ENCODE assay signal across 15 cellular contexts in genomic region chr14:58944226-58944769, GRCh38.
DNase-seq lines count a peak whose midpoint lies in the region; ATAC-seq, FAIRE-seq and TF ChIP-seq lines count a peak whose summit lies in the region.
"Had no signal": no experiment of that assay in that cellular context is flagged by ENCODE, and none has a peak within 500 bp of the region (broad histone marks: within the 10 kb centered on the region; RNA-seq: fewer than 3 reads in every experiment).

No MANE protein-coding gene starts in this region.

- TF ChIP-seq CTCF in A549 (IDR thresholded peaks at IDR 0.05) (no peak), mucosa of descending colon (IDR thresholded peaks at IDR 0.05) (no peak), PC-3 (conservative IDR thresholded peaks at IDR 0.05; ENCODE audit: low read depth, low read length) (no peak), nephron progenitor cell (IDR thresholded peaks at IDR 0.05) (no peak)

- no peak for TF ChIP-seq EP300 in A549 (IDR thresholded peaks at IDR 0.05)

- ATAC-seq in A549 = no peak; a peak in 1 of 6 replicates
- ATAC-seq in mucosa of descending colon = peak; percentile 95
- no peak for ATAC-seq in PC-3
- ATAC-seq in GM18868 (IDR thresholded peaks at IDR 0.05; ENCODE audit: unreplicated experiment) = no peak
- ATAC-seq in HG03135 (IDR thresholded peaks at IDR 0.05; ENCODE audit: unreplicated experiment) = no peak
- ATAC-seq: heart right ventricle had no signal

- H4K20me1 ChIP-seq in PC-3 (ENCODE audit: low read length) = no peaks in the 10 kb centered on the region

- no peak overlapping the region for H2AFZ ChIP-seq in PC-3 (ENCODE audit: low read length)

- no peaks in the 10 kb centered on the region for H3F3A ChIP-seq in PC-3 (ENCODE audit: low read length, unreplicated experiment)

- no peak overlapping the region for H3K9ac ChIP-seq in PC-3 (ENCODE audit: low read length)

- peaks cover 82% of the 10 kb centered on the region for H3K27me3 ChIP-seq in PC-3 (ENCODE audit: low read length)

- no peaks in the 10 kb centered on the region for H3K79me2 ChIP-seq in PC-3 (ENCODE audit: low read length)

- WGBS in A549 (ENCODE audit: missing lambda C conversion rate) = 19% methylated on average over 6 of the region's 6 CpGs

- H3K27me3 Mint-ChIP-seq in nephron progenitor cell (ENCODE audit: low read depth, poor library complexity) = peaks cover 3% of the 10 kb centered on the region

- H3K27ac ChIP-seq in A549 (no peak overlapping the region), PC-3 (ENCODE audit: low read length) (no peak overlapping the region)
- H3K27ac ChIP-seq: heart right ventricle, left ventricle myocardium inferior had no signal

- H3K9me3 ChIP-seq in A549 = no peaks in the 10 kb centered on the region
- H3K9me3 ChIP-seq in mucosa of descending colon = no peaks in the 10 kb centered on the region
- no peaks in the 10 kb centered on the region for H3K9me3 ChIP-seq in PC-3 (ENCODE audit: low read length)
- H3K9me3 ChIP-seq: heart right ventricle, left ventricle myocardium inferior had no signal

- TF ChIP-seq RAD21 in A549 (conservative IDR thresholded peaks at IDR 0.05 in 1 of 2, IDR thresholded peaks at IDR 0.05 in 1 of 2) = no peak

- H3K36me3 ChIP-seq in mucosa of descending colon (ENCODE audit: low read depth) (no peaks in the 10 kb centered on the region), PC-3 (ENCODE audit: low read depth, low read length) (no peaks in the 10 kb centered on the region)
- H3K36me3 ChIP-seq: heart right ventricle, left ventricle myocardium inferior had no signal

- no peak for TF ChIP-seq POLR2A in A549 (IDR thresholded peaks at IDR 0.05; ENCODE audit: low read length)

- H3K4me2 ChIP-seq in A549 (0 out of 3 replicates have a peak overlapping the region, but pooled peaks have one; percentile 14), PC-3 (ENCODE audit: low read length) (no peak overlapping the region)

- no peaks in the 10 kb centered on the region for H3K36me3 Mint-ChIP-seq in nephron progenitor cell (ENCODE audit: low read depth)

- H3K9me2 ChIP-seq in PC-3 (replicated peaks; ENCODE audit: low read length) = no peaks in the 10 kb centered on the region

- DNase-seq in A549 (ENCODE audit: low read depth in 1 of 2, low spot score in 1 of 2) (peak in 1 of 2 experiments; percentile 3), NCI-H1105 treated with DMSO at 0.1 percent for 48 hours (lab: John Stamatoyannopoulos, UW) (peak; percentile 62), NCI-H774 (lab: John Stamatoyannopoulos, UW) (peak; percentile 47), mucosa of descending colon (peak in 2 of 3 donors; percentile 53 to 72), PC-3 (no peak), nephron progenitor cell (no peak)
- DNase-seq: activated CD4-positive, alpha-beta memory T cell treated with anti-CD3 and anti-CD28 coated beads, Interleukin-2, amount 10 ng/mL, durations not matched to agents 7 days and 5 days; HCEC 1CT; heart right ventricle; left ventricle myocardium inferior; NCI-H1048; T-helper 9 cell had no signal

- H3K27ac Mint-ChIP-seq in nephron progenitor cell = no peak overlapping the region
- H3K27ac Mint-ChIP-seq: activated CD4-positive, alpha-beta memory T cell treated with anti-CD3 and anti-CD28 coated beads, Interleukin-2, amount 10 ng/mL, durations not matched to agents 7 days and 5 days had no signal

- no peaks in the 10 kb centered on the region for H3K4me1 ChIP-seq in A549
- peaks cover 11% of the 10 kb centered on the region for H3K4me1 ChIP-seq in mucosa of descending colon (ENCODE audit: low read depth)
- H3K4me1 ChIP-seq in PC-3 (ENCODE audit: insufficient read depth, low read length) = no peaks in the 10 kb centered on the region
- H3K4me1 ChIP-seq: heart right ventricle, left ventricle myocardium inferior had no signal

- H3K4me1 Mint-ChIP-seq in nephron progenitor cell = peaks cover 71% of the 10 kb centered on the region
- H3K4me1 Mint-ChIP-seq: activated CD4-positive, alpha-beta memory T cell treated with anti-CD3 and anti-CD28 coated beads, Interleukin-2, amount 10 ng/mL, durations not matched to agents 7 days and 5 days had no signal

- BruUV-seq in PC-3 (replicated peaks; lab: Mats Ljungman, UMichigan) = no TSS peak

- H3K9me3 Mint-ChIP-seq in nephron progenitor cell = peaks cover 4% of the 10 kb centered on the region
- H3K9me3 Mint-ChIP-seq: activated CD4-positive, alpha-beta memory T cell treated with anti-CD3 and anti-CD28 coated beads, Interleukin-2, amount 10 ng/mL, durations not matched to agents 7 days and 5 days had no signal

- intact Hi-C loops in mucosa of descending colon (cut with DNase I, micrococcal nuclease) = no loop called here
- intact Hi-C loops in PC-3 (cut with micrococcal nuclease) = no loop called here

- H3K4me3 ChIP-seq in A549 = no peak overlapping the region
- H3K4me3 ChIP-seq in mucosa of descending colon = no peak overlapping the region
- H3K4me3 ChIP-seq in PC-3 (ENCODE audit: low read length) = no peak overlapping the region
- H3K4me3 ChIP-seq: heart right ventricle, left ventricle myocardium inferior had no signal

- H3K4me3 Mint-ChIP-seq in nephron progenitor cell = no peak overlapping the region
- H3K4me3 Mint-ChIP-seq: activated CD4-positive, alpha-beta memory T cell treated with anti-CD3 and anti-CD28 coated beads, Interleukin-2, amount 10 ng/mL, durations not matched to agents 7 days and 5 days had no signal

- CTCF ChIA-PET in A549 (lab: Yijun Ruan, JAX) (no interaction called here), PC-3 (lab: Charles Lee) (no interaction called here)

- POLR2A ChIA-PET in A549 (lab: Yijun Ruan, JAX) = no interaction called here
- POLR2A ChIA-PET in PC-3 (lab: Charles Lee; ENCODE audit: unreplicated experiment) = no interaction called here

- FAIRE-seq in A549 (lab: Jason Lieb, UNC) = no peak
- FAIRE-seq: G401.6 had no signal

TF ChIP-seq in A549, 52 proteins besides CTCF, POLR2A, EP300 and RAD21:
- no peak for TF ChIP-seq NFE2L2 (conservative IDR thresholded peaks at IDR 0.05; ENCODE audit: low read length)
- TF ChIP-seq GATA3 (IDR thresholded peaks at IDR 0.05; ENCODE audit: borderline replicate concordance) = no peak
- no peak for TF ChIP-seq NR3C1 (IDR thresholded peaks at IDR 0.05)
- TF ChIP-seq ELK1 (IDR thresholded peaks at IDR 0.05; ENCODE audit: low read depth, low read length) = no peak
- TF ChIP-seq NPAS2 (CRISPR knock-in tag; IDR thresholded peaks at IDR 0.05; ENCODE audit: borderline replicate concordance) = no peak
- no peak for TF ChIP-seq BCL3 (IDR thresholded peaks at IDR 0.05)

Comparison
In these comparisons a context has a peak if more than half of its experiments do, and no peak if none do; other contexts are left out.
1. DNase-seq: peak in NCI-H1105 treated with DMSO at 0.1 percent for 48 hours (single experiment), NCI-H774 (single experiment) and mucosa of descending colon (2 of 3); none in PC-3 (single experiment) and nephron progenitor cell (single experiment).